Comparison of ENCODE assay signal across 25 cellular contexts in the genomic region with DNA sequence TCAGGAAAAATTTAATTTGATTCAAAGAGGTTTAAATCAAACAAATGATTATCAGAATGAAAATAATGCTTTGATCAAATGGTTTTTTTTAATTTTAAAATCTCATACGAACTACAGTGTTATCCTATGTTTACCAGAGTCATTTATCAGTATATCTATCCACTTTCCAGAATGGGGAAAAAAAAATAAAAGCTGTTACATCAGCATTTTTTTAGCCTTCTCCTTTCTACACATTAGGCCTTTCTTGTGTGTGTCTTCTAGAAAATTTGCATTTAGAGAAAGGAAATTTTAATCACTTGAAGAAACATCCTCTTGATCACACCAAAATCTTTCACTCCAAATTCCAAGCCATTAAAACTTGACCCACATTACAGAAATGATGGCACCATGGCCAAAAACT.
"Had no signal": no experiment of that assay in that cellular context is flagged by ENCODE, and none has a peak within 500 bp of the region (broad histone marks: within the 10 kb centered on the region; RNA-seq: fewer than 3 reads in every experiment).

No MANE protein-coding gene starts in this region.

- ATAC-seq: PC-3, T-cell had no signal

- H3K4me1 ChIP-seq: Peyer's patch, SJSA1 had no signal

- DNase-seq: Karpas-422, MM.1S, MV-4-11, NCI-H1092, NCI-H1417 treated with DMSO at 0.1 percent for 48 hours, NCI-H1436 treated with DMSO at 0.1 percent for 48 hours, NCI-H1694 treated with DMSO at 0.1 percent for 48 hours, NCI-H187 treated with DMSO at 0.1 percent for 48 hours, NCI-H2029, NCI-H2171 treated with DMSO at 0.1 percent for 48 hours, NCI-H2227 treated with DMSO at 0.1 percent for 48 hours, NCI-H345, NCI-H446, NCI-H510A treated with DMSO at 0.1 percent for 48 hours, NCI-H526, NCI-H82, PC-3, Peyer's patch, Right ventricle myocardium superior, RPMI8226, SHP77 treated with DMSO at 0.1 percent for 48 hours, SK-N-SH, T-cell had no signal

- H3K4me2 ChIP-seq: KMS-11, SK-N-SH had no signal

- H3K9ac ChIP-seq: KMS-11, SK-N-SH had no signal

- H3K27ac ChIP-seq: KMS-11, Peyer's patch, SJSA1 had no signal

- H3K4me3 ChIP-seq: Peyer's patch, SJSA1 had no signal

- H3K9me3 ChIP-seq: SJSA1, SK-N-SH had no signal

- H3K27me3 ChIP-seq: Peyer's patch, SJSA1 had no signal

- H3K36me3 ChIP-seq: Peyer's patch, SJSA1 had no signal
